ENCODE assay signal across 9 cellular contexts in genomic region chr7:128108641-128109423, GRCh38.
A peak's percentile ranks its signal among the peaks of the same experiment; 100 is the strongest.
DNase-seq lines count a peak whose midpoint lies in the region; ATAC-seq and TF ChIP-seq lines count a peak whose summit lies in the region.
"Had no signal": no experiment of that assay in that cellular context is flagged by ENCODE, and none has a peak within 500 bp of the region (broad histone marks: within the 10 kb centered on the region; RNA-seq: fewer than 3 reads in every experiment).

No MANE protein-coding gene starts in this region.

- H3K4me1 ChIP-seq in lower lobe of right lung: peaks cover 19% of the 10 kb centered on the region

- H3K4me3 ChIP-seq in lower lobe of right lung: no peak overlapping the region

- DNase-seq in activated CD4-positive, CD25-positive, alpha-beta regulatory T cell (lab: John Stamatoyannopoulos, UW): no peak
- DNase-seq in NOMO-1 (lab: John Stamatoyannopoulos, UW; ENCODE audit: unreplicated experiment in 2 of 2) (peak; percentile 68 to 86), lower lobe of right lung (no peak), NCI-H146 treated with DMSO at 0.1 percent for 48 hours (lab: John Stamatoyannopoulos, UW; ENCODE audit: unreplicated experiment) (no peak), islet precursor cell (no peak)
- DNase-seq in stimulated activated CD4-positive, alpha-beta T cell treated with anti-CD3 and anti-CD28 coated beads, Interleukin-4, amount 100 ng/mL, for 1 hour: no peak

- peaks cover 33% of the 10 kb centered on the region for H3K27me3 ChIP-seq in lower lobe of right lung (ENCODE audit: low read depth)

- H3K9me3 ChIP-seq in lower lobe of right lung: no peaks in the 10 kb centered on the region

- no peaks in the 10 kb centered on the region for H3K36me3 ChIP-seq in lower lobe of right lung

- peak; percentile 65 to 68 for ATAC-seq in activated CD4-positive, CD25-positive, alpha-beta regulatory T cell treated with anti-CD3 and anti-CD28 coated beads, Interleukin-2, amount 50 U/mL, for 24 hours
- ATAC-seq in HG02763 (IDR thresholded peaks at IDR 0.05; ENCODE audit: unreplicated experiment) (peak; percentile 90), lower lobe of right lung (peak; percentile 65 to 81)
- ATAC-seq: Panc1 had no signal

- no peak for TF ChIP-seq CTCF in lower lobe of right lung (IDR thresholded peaks at IDR 0.05)

- intact Hi-C loops in lower lobe of right lung (cut with DNase I): no loop called here

- H3K27ac ChIP-seq in lower lobe of right lung: no peak overlapping the region

Comparison
In these comparisons a context has a peak if more than half of its experiments do, and no peak if none do; other contexts are left out.
1. DNase-seq: peak in NOMO-1 (2 of 2); none in activated CD4-positive, CD25-positive, alpha-beta regulatory T cell (0 of 4), lower lobe of right lung (single experiment), NCI-H146 treated with DMSO at 0.1 percent for 48 hours (single experiment), stimulated activated CD4-positive, alpha-beta T cell treated with anti-CD3 and anti-CD28 coated beads, Interleukin-4, amount 100 ng/mL, for 1 hour (single experiment) and islet precursor cell (single experiment).
2. Peak in every context shown above with its lines, with median percentiles within 50 percentile points of each other: ATAC-seq.